Comparison of ENCODE assay signal across 14 cellular contexts in the genomic region with DNA sequence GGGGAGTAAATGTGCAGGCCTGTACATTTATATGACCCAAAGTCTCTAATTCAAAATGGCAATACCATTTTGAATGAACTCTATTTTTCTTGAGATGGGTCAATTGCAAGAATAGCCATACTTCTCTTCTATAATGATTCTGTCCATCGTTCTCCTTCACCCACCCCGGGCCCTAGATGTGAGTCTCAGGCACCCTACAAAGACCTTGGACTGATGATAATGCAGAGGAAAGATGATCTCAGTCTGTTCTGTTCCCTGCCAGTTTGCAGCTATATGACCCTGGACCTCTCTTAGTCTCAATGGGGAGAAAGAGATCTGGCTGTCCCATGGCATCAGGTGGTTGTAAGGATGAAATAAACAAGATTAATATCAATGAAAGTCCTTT. TPM values are rescaled to one million over a fixed set of nuclear protein-coding genes. Genes with fewer than 3 reads are reported as not detected.
DNase-seq lines count a peak whose midpoint lies in the region; ATAC-seq and TF ChIP-seq lines count a peak whose summit lies in the region.
"Had no signal": no experiment of that assay in that cellular context is flagged by ENCODE, and none has a peak within 500 bp of the region (broad histone marks: within the 10 kb centered on the region; RNA-seq: fewer than 3 reads in every experiment).

No MANE protein-coding gene starts in this region.

- H3K27me3 Mint-ChIP-seq in activated T-cell treated with anti-CD3 and anti-CD28 coated beads, Interleukin-2, amount 50 U/mL, for 24 hours, result no peaks in the 10 kb centered on the region
- no peaks in the 10 kb centered on the region for H3K27me3 Mint-ChIP-seq in activated naive CD8-positive, alpha-beta T cell treated with anti-CD3 and anti-CD28 coated beads, Interleukin-2, amount 50 U/mL, for 24 hours

- peak overlapping the region; percentile 50 for H3K4me3 Mint-ChIP-seq in activated T-cell treated with anti-CD3 and anti-CD28 coated beads, Interleukin-2, amount 50 U/mL, for 24 hours
- peak overlapping the region; percentile 35 for H3K4me3 Mint-ChIP-seq in activated naive CD8-positive, alpha-beta T cell treated with anti-CD3 and anti-CD28 coated beads, Interleukin-2, amount 50 U/mL, for 24 hours
- H3K4me3 Mint-ChIP-seq in stimulated activated effector memory CD8-positive, alpha-beta T cell treated with anti-CD3 and anti-CD28 coated beads, Interleukin-12 subunit alpha, Interleukin-12 subunit beta, amount 100 ng/mL, for 72 hours, result peak overlapping the region; percentile 58

- peak overlapping the region; percentile 97 for H3K27ac Mint-ChIP-seq in activated T-cell treated with anti-CD3 and anti-CD28 coated beads, Interleukin-2, amount 50 U/mL, for 24 hours
- peak overlapping the region; percentile 98 for H3K27ac Mint-ChIP-seq in activated naive CD8-positive, alpha-beta T cell treated with anti-CD3 and anti-CD28 coated beads, Interleukin-2, amount 50 U/mL, for 24 hours
- H3K27ac Mint-ChIP-seq in stimulated activated effector memory CD8-positive, alpha-beta T cell treated with anti-CD3 and anti-CD28 coated beads, Interleukin-12 subunit alpha, Interleukin-12 subunit beta, amount 100 ng/mL, for 72 hours, result peak overlapping the region; percentile 85

- H3K4me2 ChIP-seq in OCI-LY1 (ENCODE audit: low read length), result no peak overlapping the region
- H3K4me2 ChIP-seq: PC-9 had no signal

- peaks cover 95% of the 10 kb centered on the region for H3K4me1 Mint-ChIP-seq in activated T-cell treated with anti-CD3 and anti-CD28 coated beads, Interleukin-2, amount 50 U/mL, for 24 hours (ENCODE audit: low read depth)
- H3K4me1 Mint-ChIP-seq in activated naive CD8-positive, alpha-beta T cell treated with anti-CD3 and anti-CD28 coated beads, Interleukin-2, amount 50 U/mL, for 24 hours, result peaks cover 98% of the 10 kb centered on the region
- H3K4me1 Mint-ChIP-seq in stimulated activated effector memory CD8-positive, alpha-beta T cell treated with anti-CD3 and anti-CD28 coated beads, Interleukin-12 subunit alpha, Interleukin-12 subunit beta, amount 100 ng/mL, for 72 hours, result peaks cover 83% of the 10 kb centered on the region

- H3K9me2 ChIP-seq in OCI-LY1 (ENCODE audit: low read depth, low read length), result no peaks in the 10 kb centered on the region

- no peak overlapping the region for H3K4me3 ChIP-seq in OCI-LY1 (ENCODE audit: low read depth, low read length, poor library complexity, severe bottlenecking)
- H3K4me3 ChIP-seq: dorsolateral prefrontal cortex, PC-9, testis had no signal

- peaks cover 45% of the 10 kb centered on the region for H3K4me1 ChIP-seq in OCI-LY1 (ENCODE audit: insufficient read depth, low read length, severe bottlenecking)
- H3K4me1 ChIP-seq: testis had no signal

- ATAC-seq in activated naive CD8-positive, alpha-beta T cell treated with anti-CD3 and anti-CD28 coated beads, Interleukin-2, amount 50 U/mL, for 24 hours, result no peak
- no peak for ATAC-seq in stimulated activated effector memory CD8-positive, alpha-beta T cell treated with anti-CD3 and anti-CD28 coated beads, Interleukin-12 subunit alpha, Interleukin-12 subunit beta, amount 100 ng/mL, for 72 hours
- ATAC-seq in Right ventricle myocardium superior (ENCODE audit: poor library complexity) (no peak), GM18519 (IDR thresholded peaks at IDR 0.05; ENCODE audit: low FRiP score, unreplicated experiment) (no peak)

- H3K9ac ChIP-seq in OCI-LY1 (ENCODE audit: low read length), result no peak overlapping the region; the same call in 1 of the 2 replicates

- H3K79me2 ChIP-seq in OCI-LY1 (ENCODE audit: insufficient read depth, low read length), result no peaks in the 10 kb centered on the region

- no peaks in the 10 kb centered on the region for H3K9me3 Mint-ChIP-seq in activated T-cell treated with anti-CD3 and anti-CD28 coated beads, Interleukin-2, amount 50 U/mL, for 24 hours
- H3K9me3 Mint-ChIP-seq in activated naive CD8-positive, alpha-beta T cell treated with anti-CD3 and anti-CD28 coated beads, Interleukin-2, amount 50 U/mL, for 24 hours, result peaks cover 4% of the 10 kb centered on the region
- H3K9me3 Mint-ChIP-seq in stimulated activated effector memory CD8-positive, alpha-beta T cell treated with anti-CD3 and anti-CD28 coated beads, Interleukin-12 subunit alpha, Interleukin-12 subunit beta, amount 100 ng/mL, for 72 hours, result no peaks in the 10 kb centered on the region

- H3K9me3 ChIP-seq in OCI-LY1 (ENCODE audit: low read length), result no peaks in the 10 kb centered on the region
- H3K9me3 ChIP-seq: testis had no signal

- H3F3A ChIP-seq in OCI-LY1 (ENCODE audit: insufficient read depth, low read length), result no peaks in the 10 kb centered on the region

- H2AFZ ChIP-seq in OCI-LY1 (ENCODE audit: low read length), result no peak overlapping the region
- H2AFZ ChIP-seq: PC-9 had no signal

- no peaks in the 10 kb centered on the region for H3K27me3 ChIP-seq in OCI-LY1 (ENCODE audit: insufficient read depth, low read length)
- H3K27me3 ChIP-seq: dorsolateral prefrontal cortex, testis had no signal

- no peaks in the 10 kb centered on the region for H4K20me1 ChIP-seq in OCI-LY1 (ENCODE audit: insufficient read depth, low read length)

- H3K27ac ChIP-seq in OCI-LY1 (ENCODE audit: low read depth, low read length, poor library complexity, severe bottlenecking), result peak overlapping the region; percentile 60
- H3K27ac ChIP-seq: dorsolateral prefrontal cortex, PC-9, testis had no signal

- intact Hi-C loops in Right ventricle myocardium superior (cut with DNase I), result no loop called here

- no peak for DNase-seq in activated T-cell treated with anti-CD3 and anti-CD28 coated beads, Interleukin-2, amount 50 U/mL, for 24 hours
- no peak for DNase-seq in activated T-cell treated with anti-CD3 and anti-CD28 coated beads for 4 hours
- no peak for DNase-seq in activated naive CD8-positive, alpha-beta T cell treated with anti-CD3 and anti-CD28 coated beads, Interleukin-2, amount 50 U/mL, for 24 hours
- no peak for DNase-seq in stimulated activated effector memory CD8-positive, alpha-beta T cell treated with anti-CD3 and anti-CD28 coated beads, Interleukin-12 subunit alpha, Interleukin-12 subunit beta, amount 100 ng/mL, for 72 hours (ENCODE audit: low spot score in 2 of 2)
- DNase-seq in Right ventricle myocardium superior, result no peak
- no peak for DNase-seq in occipital lobe (lab: John Stamatoyannopoulos, UW)
- DNase-seq: hippocampal formation, NCI-H187 treated with DMSO at 0.1 percent for 48 hours, NCI-H510A treated with DMSO at 0.1 percent for 48 hours, PC-9, testis had no signal

- H3K36me3 ChIP-seq in OCI-LY1 (ENCODE audit: insufficient read depth, low read length), result no peaks in the 10 kb centered on the region

- TF ChIP-seq CTCF in OCI-LY1 (IDR thresholded peaks at IDR 0.05; ENCODE audit: low read length), result no peak

- H3K36me3 Mint-ChIP-seq in activated T-cell treated with anti-CD3 and anti-CD28 coated beads, Interleukin-2, amount 50 U/mL, for 24 hours (ENCODE audit: low read depth), result peaks cover 15% of the 10 kb centered on the region
- peaks cover 15% of the 10 kb centered on the region for H3K36me3 Mint-ChIP-seq in activated naive CD8-positive, alpha-beta T cell treated with anti-CD3 and anti-CD28 coated beads, Interleukin-2, amount 50 U/mL, for 24 hours (ENCODE audit: low read depth)
- H3K36me3 Mint-ChIP-seq in stimulated activated effector memory CD8-positive, alpha-beta T cell treated with anti-CD3 and anti-CD28 coated beads, Interleukin-12 subunit alpha, Interleukin-12 subunit beta, amount 100 ng/mL, for 72 hours, result peaks cover 23% of the 10 kb centered on the region

RNA-seq across cellular contexts. Expression of gene VCPKMT, which starts 30.1 kb away (rescaled TPM):
- total RNA-seq in Right ventricle myocardium superior, result 2.5 TPM
- 12.0 TPM for total RNA-seq in occipital lobe
